Comparison of ENCODE assay signal across 19 cellular contexts in the genomic region with DNA sequence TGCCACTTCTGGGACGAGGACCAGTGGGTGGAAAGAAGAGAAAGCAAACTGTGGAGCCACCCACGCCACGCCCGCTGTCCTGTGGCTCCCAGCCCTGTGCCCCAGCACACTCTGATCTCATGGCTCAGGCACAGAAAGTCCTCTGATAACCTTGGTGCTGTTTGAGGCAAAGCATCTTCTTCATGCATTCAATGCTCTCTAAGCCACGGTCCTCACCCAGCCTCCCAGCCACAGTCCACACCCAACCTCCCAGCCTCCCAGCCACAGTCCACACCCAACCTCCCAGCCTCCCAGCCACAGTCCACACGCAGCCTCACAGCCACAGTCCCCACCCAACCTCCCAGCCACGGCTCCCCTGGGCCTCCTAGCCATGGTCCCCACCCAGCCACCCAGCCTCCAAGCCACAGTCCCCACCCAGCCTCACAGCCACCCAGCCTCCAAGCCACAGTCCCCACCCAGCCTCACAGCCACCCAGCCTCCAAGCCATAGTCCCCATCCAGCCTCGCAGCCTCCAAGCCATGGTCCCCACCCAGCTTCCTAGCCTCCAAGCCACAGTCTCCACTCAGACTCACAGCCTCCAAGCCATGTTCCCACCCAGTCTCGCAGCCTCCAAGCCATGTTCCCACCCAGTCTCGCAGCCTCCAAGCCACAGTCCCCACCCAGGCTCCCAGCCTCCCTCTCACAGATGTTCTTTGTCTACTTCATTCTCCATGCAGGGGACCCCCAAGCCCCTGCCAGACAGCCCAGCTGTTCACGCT.
A peak's percentile ranks its signal among the peaks of the same experiment; 100 is the strongest.
DNase-seq lines count a peak whose midpoint lies in the region; ATAC-seq and TF ChIP-seq lines count a peak whose summit lies in the region.
"Had no signal": no experiment of that assay in that cellular context is flagged by ENCODE, and none has a peak within 500 bp of the region (broad histone marks: within the 10 kb centered on the region; RNA-seq: fewer than 3 reads in every experiment).

No MANE protein-coding gene starts in this region.

- H3K27ac Mint-ChIP-seq in chondrocyte (ENCODE audit: unreplicated experiment): no peak overlapping the region
- no peak overlapping the region for H3K27ac Mint-ChIP-seq in osteocyte (ENCODE audit: unreplicated experiment)
- H3K27ac Mint-ChIP-seq in type B pancreatic cell: no peak overlapping the region
- no peak overlapping the region for H3K27ac Mint-ChIP-seq in HFFc6
- H3K27ac Mint-ChIP-seq: CD8-positive, alpha-beta memory T cell had no signal

- H3K9me3 Mint-ChIP-seq in chondrocyte (ENCODE audit: low read depth): no peaks in the 10 kb centered on the region
- no peaks in the 10 kb centered on the region for H3K9me3 Mint-ChIP-seq in osteocyte (ENCODE audit: unreplicated experiment)
- H3K9me3 Mint-ChIP-seq in type B pancreatic cell: no peaks in the 10 kb centered on the region
- H3K9me3 Mint-ChIP-seq in activated T-cell treated with anti-CD3 and anti-CD28 coated beads, Interleukin-2, amount 50 U/mL, for 4 hours: no peaks in the 10 kb centered on the region
- peaks cover 44% of the 10 kb centered on the region for H3K9me3 Mint-ChIP-seq in HFFc6
- H3K9me3 Mint-ChIP-seq: CD8-positive, alpha-beta memory T cell; IgD-negative memory B cell had no signal

- H3K4me1 Mint-ChIP-seq in chondrocyte (ENCODE audit: low read depth) (no peaks in the 10 kb centered on the region), osteocyte (ENCODE audit: unreplicated experiment) (no peaks in the 10 kb centered on the region), type B pancreatic cell (ENCODE audit: unreplicated experiment) (no peaks in the 10 kb centered on the region), HFFc6 (ENCODE audit: low read depth) (no peaks in the 10 kb centered on the region)
- H3K4me1 Mint-ChIP-seq in activated T-cell treated with anti-CD3 and anti-CD28 coated beads, Interleukin-2, amount 50 U/mL, for 4 hours (ENCODE audit: low read depth): no peaks in the 10 kb centered on the region
- H3K4me1 Mint-ChIP-seq: CD8-positive, alpha-beta memory T cell; IgD-negative memory B cell had no signal

- DNase-seq in chondrocyte (ENCODE audit: low spot score) (peak; percentile 65), islet precursor cell (peak; percentile 23), osteocyte (ENCODE audit: extremely low spot score, unreplicated experiment) (peak; percentile 75), type B pancreatic cell (ENCODE audit: extremely low spot score, unreplicated experiment) (peak; percentile 61), HFFc6 (no peak)
- no peak for DNase-seq in activated T-cell treated with anti-CD3 and anti-CD28 coated beads, Interleukin-2, amount 50 U/mL, for 48 hours
- no peak for DNase-seq in activated T-cell treated with anti-CD3 and anti-CD28 coated beads, Interleukin-2, amount 50 U/mL, for 4 hours
- DNase-seq: CD8-positive, alpha-beta memory T cell; DMS 273 treated with DMSO at 0.1 percent for 48 hours; DMS79; EL; GDM1; HCEC 1CT; MM.1S; NCI-H2029; NCI-H526 treated with DMSO at 0.1 percent for 48 hours; SHP77 had no signal

- TF ChIP-seq CTCF in chondrocyte (IDR thresholded peaks at IDR 0.05): no peak
- TF ChIP-seq CTCF in osteocyte (IDR thresholded peaks at IDR 0.05): no peak
- TF ChIP-seq CTCF in type B pancreatic cell (conservative IDR thresholded peaks at IDR 0.05): no peak
- no peak for TF ChIP-seq CTCF in HFFc6 (IDR thresholded peaks at IDR 0.05)

- H3K4me3 Mint-ChIP-seq in chondrocyte (ENCODE audit: unreplicated experiment) (no peak overlapping the region), osteocyte (ENCODE audit: unreplicated experiment) (no peak overlapping the region), type B pancreatic cell (no peak overlapping the region), HFFc6 (no peak overlapping the region)
- H3K4me3 Mint-ChIP-seq in activated T-cell treated with anti-CD3 and anti-CD28 coated beads, Interleukin-2, amount 50 U/mL, for 4 hours: no peak overlapping the region
- H3K4me3 Mint-ChIP-seq: CD8-positive, alpha-beta memory T cell; IgD-negative memory B cell had no signal

- H3K36me3 Mint-ChIP-seq in chondrocyte (ENCODE audit: low read depth) (no peaks in the 10 kb centered on the region), osteocyte (ENCODE audit: unreplicated experiment) (no peaks in the 10 kb centered on the region), type B pancreatic cell (no peaks in the 10 kb centered on the region), HFFc6 (ENCODE audit: low read depth) (no peaks in the 10 kb centered on the region)
- no peaks in the 10 kb centered on the region for H3K36me3 Mint-ChIP-seq in activated T-cell treated with anti-CD3 and anti-CD28 coated beads, Interleukin-2, amount 50 U/mL, for 4 hours (ENCODE audit: insufficient read depth)
- H3K36me3 Mint-ChIP-seq: CD8-positive, alpha-beta memory T cell; IgD-negative memory B cell had no signal

- no peak for ATAC-seq in activated T-cell treated with anti-CD3 and anti-CD28 coated beads, Interleukin-2, amount 50 U/mL, for 4 hours
- ATAC-seq: GM12878 had no signal

- H3K27me3 Mint-ChIP-seq in chondrocyte (ENCODE audit: low read depth) (peaks cover 15% of the 10 kb centered on the region), osteocyte (ENCODE audit: unreplicated experiment) (no peaks in the 10 kb centered on the region), type B pancreatic cell (peaks cover 29% of the 10 kb centered on the region), HFFc6 (ENCODE audit: insufficient read depth) (peaks cover 3% of the 10 kb centered on the region; the same call in 1 of the 2 replicates)
- H3K27me3 Mint-ChIP-seq in activated T-cell treated with anti-CD3 and anti-CD28 coated beads, Interleukin-2, amount 50 U/mL, for 4 hours (ENCODE audit: low read depth): peaks cover 11% of the 10 kb centered on the region
- H3K27me3 Mint-ChIP-seq: IgD-negative memory B cell had no signal

Comparison
In these comparisons a context has a peak if more than half of its experiments do, and no peak if none do; other contexts are left out.
1. DNase-seq: peak in chondrocyte (single experiment), islet precursor cell (single experiment), osteocyte (single experiment) and type B pancreatic cell (single experiment); none in activated T-cell treated with anti-CD3 and anti-CD28 coated beads, Interleukin-2, amount 50 U/mL, for 48 hours (0 of 2), activated T-cell treated with anti-CD3 and anti-CD28 coated beads, Interleukin-2, amount 50 U/mL, for 4 hours (single experiment) and HFFc6 (single experiment).